In the genomic region with DNA sequence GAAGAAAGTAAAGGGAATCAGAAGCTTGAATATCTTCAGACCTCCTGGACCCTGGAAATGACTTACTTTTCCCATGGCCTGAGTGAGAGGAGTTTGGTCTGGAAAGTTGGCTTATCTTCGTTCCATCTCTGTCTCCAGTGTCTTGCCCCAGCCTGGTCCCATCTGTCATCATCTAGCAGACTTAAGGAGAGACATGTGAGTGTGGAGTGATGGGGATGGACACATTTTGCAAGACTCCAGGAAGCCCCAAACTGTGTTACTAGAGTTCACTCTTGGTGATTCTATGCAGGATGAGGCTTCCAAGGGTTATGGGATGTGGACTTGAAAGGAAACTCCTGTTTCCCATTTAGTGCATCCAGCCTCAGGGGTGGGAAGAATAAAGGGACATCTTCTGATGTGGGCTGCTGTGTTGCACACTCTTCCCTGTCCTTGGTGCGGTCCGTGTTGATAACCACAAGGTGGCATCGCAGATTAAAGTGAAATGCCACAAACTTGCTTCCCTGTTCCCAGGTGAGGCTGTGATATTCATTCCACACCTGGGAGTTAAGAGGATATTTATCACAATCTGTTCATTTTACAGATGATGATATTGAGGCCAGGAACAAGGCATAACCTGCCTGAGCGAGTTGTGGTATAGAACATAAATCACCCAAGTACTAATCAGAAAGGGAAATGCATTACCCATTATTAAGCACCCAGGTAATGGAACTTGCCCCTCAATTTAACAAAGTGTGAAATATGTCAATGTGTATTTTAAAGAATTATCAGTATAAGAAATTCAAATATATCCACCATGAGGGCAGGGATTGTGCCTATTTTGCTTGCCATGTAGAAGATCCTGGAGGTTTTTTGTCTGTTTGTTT, we compare ENCODE assay signal across 8 cellular contexts.
A peak's percentile ranks its signal among the peaks of the same experiment; 100 is the strongest.
DNase-seq lines count a peak whose midpoint lies in the region; ATAC-seq and TF ChIP-seq lines count a peak whose summit lies in the region.

No MANE protein-coding gene starts in this region.

- ATAC-seq in GM21529 (IDR thresholded peaks at IDR 0.05; ENCODE audit: unreplicated experiment) = no peak
- no peak for ATAC-seq in GM21526 (IDR thresholded peaks at IDR 0.05; ENCODE audit: low FRiP score, unreplicated experiment)
- ATAC-seq in GM21423 (IDR thresholded peaks at IDR 0.05; ENCODE audit: unreplicated experiment) = no peak

- in situ Hi-C loops in KBM-7 (cut with MboI; ENCODE audit: low pct_unique_long_range_greater_than_20kb, low sequenced_read_pairs) = no loop called here

- peak; percentile 46 for DNase-seq in DMS153 (lab: John Stamatoyannopoulos, UW)
- peak; percentile 8 for DNase-seq in KBM-7
- DNase-seq in iPS-NIHi11 (ENCODE audit: low spot score) = peak; percentile 79
- no peak for DNase-seq in occipital lobe (lab: John Stamatoyannopoulos, UW)

- TF ChIP-seq CTCF in VCaP (conservative IDR thresholded peaks at IDR 0.05) = peak; percentile 94

- H3K27ac ChIP-seq in VCaP = no peak overlapping the region
